12 cellular contexts compared by ENCODE assay signal in the genomic region with DNA sequence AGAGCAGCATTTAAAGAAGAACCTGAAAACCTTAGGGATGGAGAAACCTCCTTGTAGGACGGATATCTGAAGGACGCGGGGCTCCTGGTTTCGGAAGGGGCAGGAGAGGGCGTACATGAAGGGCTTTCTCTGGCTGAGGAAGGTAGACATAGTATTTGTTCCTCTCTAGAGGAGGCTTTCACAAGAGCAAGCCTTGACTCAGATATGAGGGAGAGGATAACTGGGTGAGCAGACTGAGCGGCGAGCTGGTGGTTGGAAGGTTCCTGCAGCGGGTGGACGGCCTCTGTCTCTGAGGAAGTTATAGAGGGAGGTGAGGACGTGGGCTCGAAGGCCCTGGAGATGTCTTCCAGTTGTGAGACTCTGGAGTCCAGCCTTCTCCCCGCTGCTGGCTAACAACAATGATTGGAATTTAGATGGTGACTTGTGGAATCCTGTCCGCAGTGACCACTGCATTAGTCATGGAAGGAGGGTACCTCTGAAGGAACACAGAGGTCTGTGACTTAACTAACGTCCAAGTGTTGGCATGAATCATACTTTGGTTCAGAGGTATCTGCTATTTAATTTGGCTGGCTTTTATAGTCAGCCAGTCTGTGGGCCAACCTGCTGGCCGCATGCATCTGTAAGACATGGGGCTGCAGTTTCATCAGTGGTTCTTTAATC.
A peak's percentile ranks its signal among the peaks of the same experiment; 100 is the strongest.
DNase-seq lines count a peak whose midpoint lies in the region; ATAC-seq, FAIRE-seq and TF ChIP-seq lines count a peak whose summit lies in the region.
"Had no signal": no experiment of that assay in that cellular context is flagged by ENCODE, and none has a peak within 500 bp of the region (broad histone marks: within the 10 kb centered on the region; RNA-seq: fewer than 3 reads in every experiment).

No MANE protein-coding gene starts in this region.

- POLR2A ChIA-PET in activated CD8-positive, alpha-beta T cell treated with anti-CD3 and anti-CD28 coated beads, Interleukin-2, amount 10 ng/mL, durations not matched to agents 7 days and 5 days (lab: Charles Lee), result interaction anchor here (0.6 kb wide), 1 partner anchor 17 kb away, joined by 3 read pairs; no protein-coding TSS in a partner anchor

- H3K9me3 Mint-ChIP-seq in progenitor cell of endocrine pancreas (ENCODE audit: low read depth), result no peaks in the 10 kb centered on the region
- no peaks in the 10 kb centered on the region for H3K9me3 Mint-ChIP-seq in activated CD8-positive, alpha-beta T cell treated with anti-CD3 and anti-CD28 coated beads, Interleukin-2, amount 10 ng/mL, durations not matched to agents 7 days and 5 days (ENCODE audit: insufficient read depth)
- H3K9me3 Mint-ChIP-seq: activated T-helper 17 cell treated with anti-CD3 and anti-CD28 coated beads, Interleukin-2, amount 50 U/mL, for 72 hours; natural killer cell treated with Interleukin-12 subunit alpha and Interleukin-12 subunit beta and Interleukin-15 and Interleukin-18, amount 100 ng/mL, for 72 hours had no signal

- H3K27me3 Mint-ChIP-seq in progenitor cell of endocrine pancreas, result no peaks in the 10 kb centered on the region
- peaks cover 9% of the 10 kb centered on the region for H3K27me3 Mint-ChIP-seq in activated CD8-positive, alpha-beta T cell treated with anti-CD3 and anti-CD28 coated beads, Interleukin-2, amount 10 ng/mL, durations not matched to agents 7 days and 5 days (ENCODE audit: low read depth)

- H3K4me3 ChIP-seq in sigmoid colon, result no peak overlapping the region
- H3K4me3 ChIP-seq: esophagus squamous epithelium had no signal

- no peak for TF ChIP-seq POLR2A in sigmoid colon (IDR thresholded peaks at IDR 0.05)

- H3K9me3 ChIP-seq in sigmoid colon, result no peaks in the 10 kb centered on the region
- H3K9me3 ChIP-seq: esophagus squamous epithelium had no signal

- ATAC-seq in activated CD8-positive, alpha-beta T cell treated with anti-CD3 and anti-CD28 coated beads, Interleukin-2, amount 10 ng/mL, durations not matched to agents 7 days and 5 days, result no peak
- ATAC-seq: activated T-helper 17 cell treated with anti-CD3 and anti-CD28 coated beads, Interleukin-2, amount 50 U/mL, for 72 hours had no signal

- H3K4me1 ChIP-seq in sigmoid colon, result peaks cover 0 to 55% (median 25%) of the 10 kb centered on the region in 4 donors

- DNase-seq in ELR (ENCODE audit: low read depth), result peak; percentile 99
- DNase-seq in RCC 7860 (ENCODE audit: low spot score), result peak; percentile 100
- peak; percentile 69 for DNase-seq in epidermal melanocyte (ENCODE audit: insufficient read length, low spot score)
- no peak for DNase-seq in progenitor cell of endocrine pancreas (ENCODE audit: low spot score, unreplicated experiment)
- DNase-seq in activated gamma-delta T cell (lab: John Stamatoyannopoulos, UW), result no peak
- DNase-seq in activated CD8-positive, alpha-beta T cell treated with anti-CD3 and anti-CD28 coated beads, Interleukin-2, amount 10 ng/mL, durations not matched to agents 7 days and 5 days, result no peak
- no peak for DNase-seq in sigmoid colon
- no peak for DNase-seq in activated T-cell treated with anti-CD3 and anti-CD28 coated beads for 4 hours
- DNase-seq: esophagus squamous epithelium had no signal

- TF ChIP-seq CTCF in progenitor cell of endocrine pancreas (IDR thresholded peaks at IDR 0.05; ENCODE audit: unreplicated experiment) (no peak), sigmoid colon (IDR thresholded peaks at IDR 0.05) (no peak)

- FAIRE-seq in RCC 7860 (lab: Jason Lieb, UNC), result peak; percentile 97
- FAIRE-seq: G401.6 had no signal

- H3K27me3 ChIP-seq in sigmoid colon, result no peaks in the 10 kb centered on the region
- H3K27me3 ChIP-seq: esophagus squamous epithelium had no signal

- no peak for TF ChIP-seq EP300 in sigmoid colon (IDR thresholded peaks at IDR 0.05)

- CTCF ChIA-PET in activated CD8-positive, alpha-beta T cell treated with anti-CD3 and anti-CD28 coated beads, Interleukin-2, amount 10 ng/mL, durations not matched to agents 7 days and 5 days (lab: Charles Lee), result no interaction called here

- no peak overlapping the region for H3K4me3 Mint-ChIP-seq in progenitor cell of endocrine pancreas (ENCODE audit: low read depth)
- no peak overlapping the region for H3K4me3 Mint-ChIP-seq in activated CD8-positive, alpha-beta T cell treated with anti-CD3 and anti-CD28 coated beads, Interleukin-2, amount 10 ng/mL, durations not matched to agents 7 days and 5 days
- H3K4me3 Mint-ChIP-seq: activated T-helper 17 cell treated with anti-CD3 and anti-CD28 coated beads, Interleukin-2, amount 50 U/mL, for 72 hours; natural killer cell treated with Interleukin-12 subunit alpha and Interleukin-12 subunit beta and Interleukin-15 and Interleukin-18, amount 100 ng/mL, for 72 hours had no signal

- H3K4me1 Mint-ChIP-seq in progenitor cell of endocrine pancreas (ENCODE audit: low read depth), result peaks cover 18% of the 10 kb centered on the region
- no peaks in the 10 kb centered on the region for H3K4me1 Mint-ChIP-seq in activated CD8-positive, alpha-beta T cell treated with anti-CD3 and anti-CD28 coated beads, Interleukin-2, amount 10 ng/mL, durations not matched to agents 7 days and 5 days (ENCODE audit: low read depth)
- H3K4me1 Mint-ChIP-seq: activated T-helper 17 cell treated with anti-CD3 and anti-CD28 coated beads, Interleukin-2, amount 50 U/mL, for 72 hours had no signal

- H3K27ac ChIP-seq in sigmoid colon, result peak overlapping the region in 2 of 4 donors; percentile 32 to 54
- H3K27ac ChIP-seq: esophagus squamous epithelium had no signal

- intact Hi-C loops in sigmoid colon (cut with DNase I), result no loop called here

- H3K27ac Mint-ChIP-seq in progenitor cell of endocrine pancreas, result peak overlapping the region; percentile 65
- no peak overlapping the region for H3K27ac Mint-ChIP-seq in activated CD8-positive, alpha-beta T cell treated with anti-CD3 and anti-CD28 coated beads, Interleukin-2, amount 10 ng/mL, durations not matched to agents 7 days and 5 days
- H3K27ac Mint-ChIP-seq: activated T-helper 17 cell treated with anti-CD3 and anti-CD28 coated beads, Interleukin-2, amount 50 U/mL, for 72 hours; natural killer cell treated with Interleukin-12 subunit alpha and Interleukin-12 subunit beta and Interleukin-15 and Interleukin-18, amount 100 ng/mL, for 72 hours had no signal

- WGBS in sigmoid colon, 2 donors, result 92 to 94% methylated on average over 15 of the region's 15 CpGs

- no peaks in the 10 kb centered on the region for H3K36me3 ChIP-seq in sigmoid colon
- H3K36me3 ChIP-seq: esophagus squamous epithelium had no signal

- H3K36me3 Mint-ChIP-seq in progenitor cell of endocrine pancreas (ENCODE audit: insufficient read depth), result peaks cover 10% of the 10 kb centered on the region
- H3K36me3 Mint-ChIP-seq in activated CD8-positive, alpha-beta T cell treated with anti-CD3 and anti-CD28 coated beads, Interleukin-2, amount 10 ng/mL, durations not matched to agents 7 days and 5 days (ENCODE audit: low read depth), result no peaks in the 10 kb centered on the region
- H3K36me3 Mint-ChIP-seq: natural killer cell treated with Interleukin-12 subunit alpha and Interleukin-12 subunit beta and Interleukin-15 and Interleukin-18, amount 100 ng/mL, for 72 hours had no signal

Comparison
In these comparisons a context has a peak if more than half of its experiments do, and no peak if none do; other contexts are left out.
1. DNase-seq: peak in ELR (single experiment), RCC 7860 (single experiment) and epidermal melanocyte (single experiment); none in progenitor cell of endocrine pancreas (single experiment), activated gamma-delta T cell (single experiment), activated CD8-positive, alpha-beta T cell treated with anti-CD3 and anti-CD28 coated beads, Interleukin-2, amount 10 ng/mL, durations not matched to agents 7 days and 5 days (single experiment), sigmoid colon (single experiment) and activated T-cell treated with anti-CD3 and anti-CD28 coated beads for 4 hours (single experiment).